In the genomic region with DNA sequence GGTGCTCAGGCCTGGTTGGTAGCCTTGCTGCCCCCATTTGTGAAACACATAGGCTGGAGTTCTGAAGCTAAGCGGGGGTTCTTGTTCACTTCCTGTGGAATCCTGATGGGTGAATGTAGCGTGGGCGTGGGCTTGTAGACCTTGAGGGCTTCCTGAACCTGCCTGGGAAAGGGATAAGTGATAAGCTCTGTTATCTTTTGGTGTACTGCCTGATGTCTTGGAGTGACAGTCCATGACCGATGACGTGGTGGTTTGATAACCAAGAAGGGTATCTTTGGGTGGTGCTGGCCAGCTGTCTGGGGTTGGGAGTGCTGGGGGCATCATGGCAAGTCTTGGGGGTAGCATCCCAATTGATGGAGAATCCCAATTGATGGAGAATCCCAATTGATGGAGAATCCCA, we compare ENCODE assay signal across 1 cellular context.
TF ChIP-seq lines count a peak whose summit lies in the region.

No MANE protein-coding gene starts in this region.

TF ChIP-seq in HepG2, 621 proteins besides CTCF, POLR2A, EP300 and RAD21:
- TF ChIP-seq CREB1 (IDR thresholded peaks at IDR 0.05) (peak; percentile 35; the same call in 1 of the 2 replicates), CREB1 (CRISPR knock-in tag; IDR thresholded peaks at IDR 0.05) (no peak), MEF2D (CRISPR knock-in tag; IDR thresholded peaks at IDR 0.05) (no peak), TOPORS (CRISPR knock-in tag; IDR thresholded peaks at IDR 0.05) (no peak), SMC3 (IDR thresholded peaks at IDR 0.05; ENCODE audit: low read length) (no peak), FOXK1 (CRISPR knock-in tag; IDR thresholded peaks at IDR 0.05; ENCODE audit: borderline replicate concordance, low read depth) (no peak), ZNF207 (IDR thresholded peaks at IDR 0.05; ENCODE audit: borderline replicate concordance) (no peak)
- TF ChIP-seq, protein P1, sequence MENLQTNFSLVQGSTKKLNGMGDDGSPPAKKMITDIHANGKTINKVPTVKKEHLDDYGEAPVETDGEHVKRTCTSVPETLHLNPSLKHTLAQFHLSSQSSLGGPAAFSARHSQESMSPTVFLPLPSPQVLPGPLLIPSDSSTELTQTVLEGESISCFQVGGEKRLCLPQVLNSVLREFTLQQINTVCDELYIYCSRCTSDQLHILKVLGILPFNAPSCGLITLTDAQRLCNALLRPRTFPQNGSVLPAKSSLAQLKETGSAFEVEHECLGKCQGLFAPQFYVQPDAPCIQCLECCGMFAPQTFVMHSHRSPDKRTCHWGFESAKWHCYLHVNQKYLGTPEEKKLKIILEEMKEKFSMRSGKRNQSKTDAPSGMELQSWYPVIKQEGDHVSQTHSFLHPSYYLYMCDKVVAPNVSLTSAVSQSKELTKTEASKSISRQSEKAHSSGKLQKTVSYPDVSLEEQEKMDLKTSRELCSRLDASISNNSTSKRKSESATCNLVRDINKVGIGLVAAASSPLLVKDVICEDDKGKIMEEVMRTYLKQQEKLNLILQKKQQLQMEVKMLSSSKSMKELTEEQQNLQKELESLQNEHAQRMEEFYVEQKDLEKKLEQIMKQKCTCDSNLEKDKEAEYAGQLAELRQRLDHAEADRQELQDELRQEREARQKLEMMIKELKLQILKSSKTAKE (CRISPR knock-in tag; IDR thresholded peaks at IDR 0.05; ENCODE audit: borderline replicate concordance) = no peak
- TF ChIP-seq, protein P2, sequence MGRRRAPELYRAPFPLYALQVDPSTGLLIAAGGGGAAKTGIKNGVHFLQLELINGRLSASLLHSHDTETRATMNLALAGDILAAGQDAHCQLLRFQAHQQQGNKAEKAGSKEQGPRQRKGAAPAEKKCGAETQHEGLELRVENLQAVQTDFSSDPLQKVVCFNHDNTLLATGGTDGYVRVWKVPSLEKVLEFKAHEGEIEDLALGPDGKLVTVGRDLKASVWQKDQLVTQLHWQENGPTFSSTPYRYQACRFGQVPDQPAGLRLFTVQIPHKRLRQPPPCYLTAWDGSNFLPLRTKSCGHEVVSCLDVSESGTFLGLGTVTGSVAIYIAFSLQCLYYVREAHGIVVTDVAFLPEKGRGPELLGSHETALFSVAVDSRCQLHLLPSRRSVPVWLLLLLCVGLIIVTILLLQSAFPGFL (CRISPR knock-in tag; IDR thresholded peaks at IDR 0.05) = no peak
